ENCODE assay signal across 8 cellular contexts in the genomic region with DNA sequence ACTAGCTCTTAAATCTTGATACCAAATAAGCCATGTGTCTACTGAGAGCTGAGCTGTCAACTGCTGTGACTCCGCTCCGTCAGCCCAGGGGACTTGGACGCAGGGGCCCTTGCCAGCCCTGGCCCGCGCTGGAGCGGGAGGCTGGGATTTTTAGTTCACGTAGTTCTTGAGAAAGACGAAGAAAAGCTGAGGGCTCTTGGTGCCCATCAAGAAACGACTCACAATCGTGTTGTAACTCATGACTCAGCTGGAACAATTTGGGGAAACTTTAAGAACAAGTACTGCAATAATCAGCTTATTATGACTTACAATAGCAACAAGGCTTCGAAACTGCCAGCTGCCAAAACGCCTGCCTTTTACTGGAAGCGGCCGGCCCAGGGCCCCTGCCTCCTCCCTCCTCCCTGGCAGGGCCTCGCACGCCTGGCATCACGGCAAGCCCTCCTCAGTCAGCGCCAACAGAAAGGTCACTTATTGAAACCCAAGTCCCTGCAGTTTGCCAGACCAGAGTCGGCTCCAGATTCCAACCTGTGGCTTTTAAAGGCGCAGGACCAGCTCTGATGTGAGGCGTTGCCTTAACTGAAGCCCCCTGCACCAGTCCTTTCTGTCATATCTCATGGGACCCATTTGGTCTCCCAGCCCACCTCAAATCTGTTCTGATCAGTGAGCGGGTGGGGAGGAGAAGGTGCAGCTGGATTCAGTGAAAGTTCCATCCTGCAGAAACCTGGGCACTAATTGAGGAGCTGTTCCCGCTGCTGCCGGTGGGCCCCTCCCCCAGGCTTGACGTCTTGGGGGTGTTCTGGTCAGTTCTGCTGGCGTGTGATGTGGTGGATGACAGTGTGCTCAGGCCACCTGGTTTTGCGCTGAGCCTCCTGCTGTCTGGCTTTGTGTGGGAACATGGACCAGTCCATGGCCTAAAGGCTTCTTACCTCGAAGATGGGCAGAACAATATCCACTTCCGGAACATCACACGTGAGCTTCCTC.
DNase-seq lines count a peak whose midpoint lies in the region; ATAC-seq and TF ChIP-seq lines count a peak whose summit lies in the region.

No MANE protein-coding gene starts in this region.

- 32 to 39% methylated on average over 30 of the region's 30 CpGs for WGBS in lung, 2 donors
- 58 to 60% methylated on average over 25 to 30 of the region's 30 CpGs for WGBS in testis, 2 donors

- H3K27me3 ChIP-seq in OCI-LY1 (ENCODE audit: insufficient read depth, low read length) (no peaks in the 10 kb centered on the region), lung (ENCODE audit: control insufficient read depth, insufficient read depth) (no peaks in the 10 kb centered on the region), testis (no peaks in the 10 kb centered on the region)

- H3K4me2 ChIP-seq in OCI-LY1 (ENCODE audit: low read length): peak overlapping the region; percentile 30; the same call in 1 of the 2 replicates

- DNase-seq in GM04503 (ENCODE audit: low read depth): peak; percentile 88
- DNase-seq in dedifferentiated amniotic fluid mesenchymal stem cell (ENCODE audit: extremely low spot score): peak; percentile 91
- DNase-seq in lung (ENCODE audit: low spot score): peak; percentile 89
- DNase-seq in testis: peak; percentile 72

- H3K9me2 ChIP-seq in OCI-LY1 (ENCODE audit: low read depth, low read length): no peaks in the 10 kb centered on the region

- H3K4me3 ChIP-seq in OCI-LY1 (ENCODE audit: low read depth, low read length, poor library complexity, severe bottlenecking): no peak overlapping the region
- H3K4me3 ChIP-seq in lung: no peak overlapping the region
- H3K4me3 ChIP-seq in testis: no peak overlapping the region

- H3K36me3 ChIP-seq in OCI-LY1 (ENCODE audit: insufficient read depth, low read length): peaks cover 35% of the 10 kb centered on the region
- peaks cover 6 to 30% of the 10 kb centered on the region in 2 donors for H3K36me3 ChIP-seq in lung (ENCODE audit: control insufficient read depth in 2 of 2, insufficient read depth in 2 of 2, low read length in 2 of 2)
- H3K36me3 ChIP-seq in testis (ENCODE audit: low read depth, missing control alignments): no peaks in the 10 kb centered on the region

- H3K4me1 ChIP-seq in OCI-LY1 (ENCODE audit: insufficient read depth, low read length, severe bottlenecking) (peaks cover 14% of the 10 kb centered on the region), lung (ENCODE audit: control insufficient read depth in 2 of 2, insufficient read depth in 2 of 2, low read length in 2 of 2) (peaks cover 15 to 28% of the 10 kb centered on the region in 2 donors), testis (peaks cover 31% of the 10 kb centered on the region)

- TF ChIP-seq CTCF in OCI-LY1 (IDR thresholded peaks at IDR 0.05; ENCODE audit: low read length) (no peak), lung (IDR thresholded peaks at IDR 0.05; ENCODE audit: control extremely low read depth, extremely low read depth) (no peak), testis (IDR thresholded peaks at IDR 0.05) (no peak)

- no peaks in the 10 kb centered on the region for H3F3A ChIP-seq in OCI-LY1 (ENCODE audit: insufficient read depth, low read length)

- H2AFZ ChIP-seq in OCI-LY1 (ENCODE audit: low read length): no peak overlapping the region

- intact Hi-C loops in testis (cut with DNase I; ENCODE audit: low total_unique reads): no loop called here

- no peaks in the 10 kb centered on the region for H3K9me3 ChIP-seq in OCI-LY1 (ENCODE audit: low read length)
- H3K9me3 ChIP-seq in lung (ENCODE audit: control insufficient read depth in 2 of 2, insufficient read depth in 1 of 2, low read length in 1 of 2): peaks cover 0 to 6% of the 10 kb centered on the region in 2 donors
- H3K9me3 ChIP-seq in testis: no peaks in the 10 kb centered on the region

- ATAC-seq in lung (ENCODE audit: insufficient read depth, low FRiP score) (peak; percentile 67), HG03521 (IDR thresholded peaks at IDR 0.05; ENCODE audit: unreplicated experiment) (no peak), GM21825 (IDR thresholded peaks at IDR 0.05; ENCODE audit: unreplicated experiment) (no peak), HG03097 (IDR thresholded peaks at IDR 0.05; ENCODE audit: low FRiP score, unreplicated experiment) (no peak)

- no peak overlapping the region for H3K27ac ChIP-seq in OCI-LY1 (ENCODE audit: low read depth, low read length, poor library complexity, severe bottlenecking)
- H3K27ac ChIP-seq in lung (ENCODE audit: low read depth in 1 of 2, low read length in 1 of 2): peak overlapping the region; percentile 58 to 81
- H3K27ac ChIP-seq in testis: peak overlapping the region; percentile 26 to 84

- no peaks in the 10 kb centered on the region for H3K79me2 ChIP-seq in OCI-LY1 (ENCODE audit: insufficient read depth, low read length)

- no peak overlapping the region for H3K9ac ChIP-seq in OCI-LY1 (ENCODE audit: low read length)

- TF ChIP-seq POLR2A in testis (IDR thresholded peaks at IDR 0.05): no peak

- H4K20me1 ChIP-seq in OCI-LY1 (ENCODE audit: insufficient read depth, low read length): no peaks in the 10 kb centered on the region
